ENCODE assay signal across 8 cellular contexts in genomic region chr4:10108818-10109783, GRCh38. TPM values are rescaled to one million over a fixed set of nuclear protein-coding genes. Genes with fewer than 3 reads are reported as not detected.
DNase-seq lines count a peak whose midpoint lies in the region; ATAC-seq, FAIRE-seq and TF ChIP-seq lines count a peak whose summit lies in the region.

No MANE protein-coding gene starts in this region.

- 41 to 45% methylated on average over 12 to 16 of the region's 17 CpGs for WGBS in esophagus squamous epithelium, 2 donors
- 63 to 68% (median 67%) methylated on average over 17 of the region's 17 CpGs for WGBS in small intestine, 3 donors

- DNase-seq in HCT116 (ENCODE audit: low read depth, low spot score): no peak
- DNase-seq in activated CD8-positive, alpha-beta memory T cell treated with anti-CD3 and anti-CD28 coated beads, Interleukin-2, amount 50 U/mL, for 4 hours: peak; percentile 67
- no peak for DNase-seq in esophagus squamous epithelium (lab: John Stamatoyannopoulos, UW)
- DNase-seq in small intestine: peak; percentile 40
- DNase-seq in C1 segment of cervical spinal cord (lab: John Stamatoyannopoulos, UW): no peak
- no peak for DNase-seq in NCI-H2171 (lab: John Stamatoyannopoulos, UW)

- H3K27me3 ChIP-seq in HCT116 (ENCODE audit: insufficient read depth, low read length) (no peaks in the 10 kb centered on the region), esophagus squamous epithelium (no peaks in the 10 kb centered on the region), small intestine (ENCODE audit: control insufficient read depth in 2 of 2, insufficient read depth in 2 of 2, low read length in 2 of 2) (no peaks in the 10 kb centered on the region)

- H3K27ac ChIP-seq in HCT116 (ENCODE audit: low read depth, low read length) (no peak overlapping the region), esophagus squamous epithelium (peak overlapping the region; percentile 69 to 93 (median 88)), small intestine (ENCODE audit: low read depth in 1 of 2, low read length in 1 of 2) (peak overlapping the region; percentile 6 to 63)

- peak overlapping the region; percentile 30 for H3K4me2 ChIP-seq in HCT116 (ENCODE audit: low read length)

- POLR2A ChIA-PET in HCT116 (lab: Charles Lee): interaction anchor here (4.5 kb wide), 1 partner anchor 9 kb away, joined by 38 read pairs; the partner anchor contains the start of gene WDR1

- CTCF ChIA-PET in HCT116 (lab: Charles Lee): interaction anchor here (1.5 kb wide), 1 partner anchor 20 kb away, joined by 3 read pairs; no protein-coding TSS in a partner anchor

- TF ChIP-seq CTCF in HCT116 (IDR thresholded peaks at IDR 0.05 in 2 of 3, conservative IDR thresholded peaks at IDR 0.05 in 1 of 3; ENCODE audit: borderline replicate concordance in 1 of 3, insufficient read depth in 1 of 3, low read depth in 2 of 3, low read length in 2 of 3) (no peak), esophagus squamous epithelium (IDR thresholded peaks at IDR 0.05) (no peak)

- H3K9me2 ChIP-seq in HCT116 (ENCODE audit: insufficient read depth): no peaks in the 10 kb centered on the region

- TF ChIP-seq POLR2A in HCT116 (IDR thresholded peaks at IDR 0.05; ENCODE audit: borderline replicate concordance, extremely low read depth, insufficient read depth, insufficient read length) (no peak), esophagus squamous epithelium (IDR thresholded peaks at IDR 0.05) (no peak)

- H3K4me3 ChIP-seq in HCT116 (replicated peaks in 1 of 2; ENCODE audit: low read depth in 1 of 2, low read length in 2 of 2) (no peak overlapping the region), esophagus squamous epithelium (peak overlapping the region in 1 of 4 donors; percentile 25), small intestine (ENCODE audit: low read depth in 1 of 2, low read length in 2 of 2) (no peak overlapping the region)

- no peaks in the 10 kb centered on the region for H3K9me3 ChIP-seq in HCT116 (ENCODE audit: control insufficient read depth in 1 of 2, insufficient read depth in 1 of 2, low read depth in 1 of 2, low read length in 2 of 2)
- H3K9me3 ChIP-seq in esophagus squamous epithelium: no peaks in the 10 kb centered on the region
- H3K9me3 ChIP-seq in small intestine (ENCODE audit: control insufficient read depth, low read depth): no peaks in the 10 kb centered on the region

- H4K20me1 ChIP-seq in HCT116 (ENCODE audit: insufficient read depth): peaks cover 11% of the 10 kb centered on the region; the same call in 1 of the 2 replicates

- ATAC-seq in HCT116 (no peak), GM18502 (IDR thresholded peaks at IDR 0.05; ENCODE audit: poor library complexity, unreplicated experiment) (no peak), GM18907 (IDR thresholded peaks at IDR 0.05; ENCODE audit: unreplicated experiment) (no peak)

- BruUV-seq in HCT116 (replicated peaks; lab: Mats Ljungman, UMichigan): no TSS peak

- no peak overlapping the region for H2AFZ ChIP-seq in HCT116 (ENCODE audit: low read depth, low read length, poor library complexity, severe bottlenecking)

- H3K79me2 ChIP-seq in HCT116 (ENCODE audit: insufficient read depth, low read length): peaks cover 100% of the 10 kb centered on the region

- no peak for FAIRE-seq in small intestine (lab: Jason Lieb, UNC)

- H3K9ac ChIP-seq in HCT116 (ENCODE audit: low read length): peak overlapping the region; percentile 10; the same call in 1 of the 2 replicates

- RAD21 ChIA-PET in HCT116 (lab: Charles Lee; ENCODE audit: low non-redundant PET in 1 of 2, low total read pairs in 2 of 2, uncharacterized antibody in 2 of 2, unreplicated experiment in 2 of 2): no interaction called here

- no peak for TF ChIP-seq RAD21 in HCT116 (IDR thresholded peaks at IDR 0.05; ENCODE audit: low read depth)

- H3K4me1 ChIP-seq in HCT116 (ENCODE audit: control insufficient read depth in 1 of 2, insufficient read depth in 2 of 2, low read length in 2 of 2): peaks cover 13 to 62% of the 10 kb centered on the region in 2 experiments
- H3K4me1 ChIP-seq in esophagus squamous epithelium: peaks cover 75 to 100% (median 87%) of the 10 kb centered on the region in 3 donors
- H3K4me1 ChIP-seq in small intestine (ENCODE audit: control insufficient read depth in 2 of 2, insufficient read depth in 1 of 2, low read depth in 1 of 2, low read length in 1 of 2): peaks cover 17 to 49% of the 10 kb centered on the region in 2 donors

- H3K36me3 ChIP-seq in HCT116 (ENCODE audit: control insufficient read depth in 1 of 2, insufficient read depth in 2 of 2, low read length in 2 of 2): peaks cover 33 to 50% of the 10 kb centered on the region in 2 experiments
- H3K36me3 ChIP-seq in esophagus squamous epithelium: peaks cover 16 to 66% (median 24%) of the 10 kb centered on the region in 3 donors
- peaks cover 21 to 27% of the 10 kb centered on the region in 2 donors for H3K36me3 ChIP-seq in small intestine (ENCODE audit: control insufficient read depth in 2 of 2, insufficient read depth in 2 of 2, low read length in 2 of 2)

- intact Hi-C loops in HCT116 (cut with micrococcal nuclease) (no loop called here), esophagus squamous epithelium (cut with DNase I) (no loop called here)

TF ChIP-seq in HCT116, 20 proteins besides CTCF, POLR2A, EP300 and RAD21 (continues in another document):
- 0 out of 2 replicates have a peak, but pooled peaks have one; percentile 38 for TF ChIP-seq SIN3A (IDR thresholded peaks at IDR 0.05; ENCODE audit: low read depth)
- no peak for TF ChIP-seq ATF3 (IDR thresholded peaks at IDR 0.05)
- TF ChIP-seq EGR1 (IDR thresholded peaks at IDR 0.05; ENCODE audit: low read depth): no peak
- TF ChIP-seq REST (IDR thresholded peaks at IDR 0.05; ENCODE audit: low read depth): no peak
- TF ChIP-seq ZFX (IDR thresholded peaks at IDR 0.05): no peak
- TF ChIP-seq SRF (IDR thresholded peaks at IDR 0.05; ENCODE audit: low read depth): no peak
- no peak for TF ChIP-seq POLR2AphosphoS5 (IDR thresholded peaks at IDR 0.05; ENCODE audit: low read depth, low read length)
- TF ChIP-seq FOSL1 (IDR thresholded peaks at IDR 0.05; ENCODE audit: low read depth): peak; percentile 47
- TF ChIP-seq ELF1 (IDR thresholded peaks at IDR 0.05; ENCODE audit: borderline replicate concordance, low read depth): no peak
- TF ChIP-seq CBX3 (IDR thresholded peaks at IDR 0.05; ENCODE audit: low read depth): no peak
- no peak for TF ChIP-seq EZH2 (IDR thresholded peaks at IDR 0.05)
- no peak for TF ChIP-seq ZBTB33 (IDR thresholded peaks at IDR 0.05; ENCODE audit: extremely low read depth, insufficient replicate concordance, low read length)
- no peak for TF ChIP-seq EZH2phosphoT487 (IDR thresholded peaks at IDR 0.05; ENCODE audit: borderline replicate concordance)
- no peak for TF ChIP-seq TCF7L2 (IDR thresholded peaks at IDR 0.05; ENCODE audit: borderline replicate concordance, extremely low read depth, insufficient read depth, insufficient read length)
- TF ChIP-seq MAX (IDR thresholded peaks at IDR 0.05): peak; percentile 47
- peak; percentile 54 for TF ChIP-seq SP1 (IDR thresholded peaks at IDR 0.05; ENCODE audit: low read depth)

RNA-seq across cellular contexts. Expression of gene WDR1, which starts 7.5 kb away (rescaled TPM):
- 223 TPM for total RNA-seq in HCT116 (2021; ENCODE audit: unreplicated experiment)
- 207 and 243 TPM in 2 replicates for polyA plus RNA-seq in HCT116 (2012)
- 100 to 1,000 TPM; 131 to 203 (median 171) TPM for total RNA-seq in esophagus squamous epithelium
- polyA plus RNA-seq in small intestine: 100 to 1,000 TPM; 154 to 196 (median 176) TPM

Comparison
In these comparisons a context has a peak if more than half of its experiments do, and no peak if none do; other contexts are left out.
1. DNase-seq: peak in activated CD8-positive, alpha-beta memory T cell treated with anti-CD3 and anti-CD28 coated beads, Interleukin-2, amount 50 U/mL, for 4 hours (single experiment) and small intestine (single experiment); none in HCT116 (single experiment), esophagus squamous epithelium (single experiment), C1 segment of cervical spinal cord (0 of 14) and NCI-H2171 (single experiment).